15 cellular contexts compared by ENCODE assay signal in the genomic region with DNA sequence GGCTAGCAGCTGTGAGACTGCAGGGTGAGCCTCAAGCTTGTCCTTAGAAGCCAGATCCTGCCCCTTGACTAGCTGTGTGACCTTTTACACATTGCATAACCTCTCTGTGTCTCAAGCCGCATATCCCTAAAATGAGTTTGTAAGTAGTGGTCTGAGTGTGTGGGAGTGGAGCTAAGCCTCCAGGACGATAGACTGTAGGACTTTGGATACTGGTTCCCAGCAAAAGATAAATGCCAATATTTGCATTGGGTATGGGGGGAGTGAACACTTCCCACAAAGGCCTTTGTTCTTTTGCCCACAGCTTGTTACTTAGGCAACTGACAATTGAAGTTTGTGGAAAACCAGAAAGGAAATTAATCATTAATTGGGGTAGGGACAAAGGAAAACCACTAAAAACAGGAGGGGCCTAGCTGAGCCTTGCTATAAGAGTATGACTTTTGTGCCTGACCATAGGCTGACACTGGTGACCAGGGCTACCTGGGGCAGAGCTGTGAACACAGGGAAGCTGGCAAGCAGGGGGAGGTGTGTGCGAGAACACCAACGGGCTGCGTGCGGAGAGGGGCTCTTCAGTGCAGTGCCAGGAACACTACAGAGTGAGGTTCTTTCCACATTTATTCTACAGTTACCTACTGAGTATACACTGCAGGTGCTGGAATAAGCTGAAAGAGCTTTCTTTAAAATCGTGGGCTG.
DNase-seq lines count a peak whose midpoint lies in the region; ATAC-seq, FAIRE-seq and TF ChIP-seq lines count a peak whose summit lies in the region.
"Had no signal": no experiment of that assay in that cellular context is flagged by ENCODE, and none has a peak within 500 bp of the region (broad histone marks: within the 10 kb centered on the region; RNA-seq: fewer than 3 reads in every experiment).

No MANE protein-coding gene starts in this region.

- no peaks in the 10 kb centered on the region for H3K79me1 ChIP-seq in H9 (ENCODE audit: insufficient read depth, low read depth, low read length, poor library complexity, severe bottlenecking)

- H3K14ac ChIP-seq in H9 (ENCODE audit: insufficient read depth, low read length) = no peak overlapping the region

- no peak overlapping the region for H2BK5ac ChIP-seq in H9 (ENCODE audit: insufficient read length, low read length)

- no peak overlapping the region for H2BK15ac ChIP-seq in H9 (ENCODE audit: low read depth, low read length)

- H3K18ac ChIP-seq in H9 (ENCODE audit: insufficient read length, low read depth, low read length) = peak overlapping the region; percentile 51

- no peak overlapping the region for H3K4ac ChIP-seq in H9 (ENCODE audit: low read depth, low read length)

- H2BK120ac ChIP-seq in H9 (ENCODE audit: low read depth, low read length, poor library complexity, severe bottlenecking) = no peak overlapping the region

- in situ Hi-C loops in HepG2 (cut with HindIII; ENCODE audit: extremely low pct_ligation_motif_present, low pct_unique_long_range_greater_than_20kb) = no loop called here

- H3K4me3 ChIP-seq in BLaER1 (no peak overlapping the region), HepG2 (replicated peaks in 1 of 3; ENCODE audit: insufficient read depth in 1 of 3, low read depth in 2 of 3, low read length in 3 of 3) (peak overlapping the region in 2 of 3 experiments; percentile 15 to 39; a peak in 2 of 6 replicates)
- no peak overlapping the region for H3K4me3 ChIP-seq in naive thymus-derived CD4-positive, alpha-beta T cell (ENCODE audit: low read length)

- no peak overlapping the region for H4K8ac ChIP-seq in H9 (replicated peaks; ENCODE audit: insufficient read length, low read depth, low read length)

- no peaks in the 10 kb centered on the region for H3K23me2 ChIP-seq in H9 (ENCODE audit: insufficient read length, low read depth, low read length, poor library complexity, severe bottlenecking)

- TF ChIP-seq CTCF in H9 (conservative IDR thresholded peaks at IDR 0.05) (no peak), HepG2 (CRISPR knock-in tag; IDR thresholded peaks at IDR 0.05) (peak; percentile 38)

- peak overlapping the region; percentile 8; the same call in 1 of the 2 replicates for H3K4me2 ChIP-seq in BLaER1
- H3K4me2 ChIP-seq in H9 (ENCODE audit: insufficient read depth, insufficient read length, low read length) = no peak overlapping the region
- peak overlapping the region; percentile 75 for H3K4me2 ChIP-seq in HepG2 (ENCODE audit: low read depth, low read length)

- DNase-seq in H9 (no peak), NCI-H774 (lab: John Stamatoyannopoulos, UW) (peak; percentile 7), HepG2 (ENCODE audit: low spot score) (peak; percentile 99), SK-N-DZ (ENCODE audit: low spot score) (no peak), GM19238 (ENCODE audit: insufficient read length, low spot score) (no peak)
- DNase-seq in naive thymus-derived CD4-positive, alpha-beta T cell = no peak
- DNase-seq: activated CD4-positive, alpha-beta memory T cell treated with anti-CD3 and anti-CD28 coated beads for 36 hours; activated naive CD4-positive, alpha-beta T cell; DMS79 treated with DMSO at 0.1 percent for 48 hours; T-helper 17 cell had no signal

- no peak overlapping the region for H2BK12ac ChIP-seq in H9 (ENCODE audit: insufficient read length, low read depth, low read length)

- H3K56ac ChIP-seq in H9 (ENCODE audit: insufficient read length, low read depth, low read length) = no peak overlapping the region

- H3K27ac ChIP-seq in BLaER1 (no peak overlapping the region), H9 (ENCODE audit: insufficient read length, low read depth, low read length) (no peak overlapping the region), HepG2 (ENCODE audit: extremely low read length, insufficient read depth, low read length) (peak overlapping the region; percentile 94)
- H3K27ac ChIP-seq in naive thymus-derived CD4-positive, alpha-beta T cell (ENCODE audit: low read depth, low read length) = no peak overlapping the region
- H3K27ac ChIP-seq: epithelial cell of prostate had no signal

- no peaks in the 10 kb centered on the region for H3K36me3 Mint-ChIP-seq in H9 (ENCODE audit: insufficient read depth in 1 of 3, low read depth in 3 of 3)
- H3K36me3 Mint-ChIP-seq in naive thymus-derived CD4-positive, alpha-beta T cell = peaks cover 0 to under 1% (median 0%) of the 10 kb centered on the region in 5 donors
- H3K36me3 Mint-ChIP-seq: activated CD4-positive, alpha-beta memory T cell treated with anti-CD3 and anti-CD28 coated beads for 36 hours had no signal

- no peak overlapping the region; a peak in 2 of 5 replicates for H3K4me3 Mint-ChIP-seq in H9
- H3K4me3 Mint-ChIP-seq in naive thymus-derived CD4-positive, alpha-beta T cell = no peak overlapping the region
- H3K4me3 Mint-ChIP-seq: activated CD4-positive, alpha-beta memory T cell treated with anti-CD3 and anti-CD28 coated beads for 36 hours; T-helper 17 cell had no signal

- peak overlapping the region; percentile 37 to 90 (median 71); a peak in 6 of 7 replicates for H3K27ac Mint-ChIP-seq in H9
- no peak overlapping the region for H3K27ac Mint-ChIP-seq in naive thymus-derived CD4-positive, alpha-beta T cell
- H3K27ac Mint-ChIP-seq: activated CD4-positive, alpha-beta memory T cell treated with anti-CD3 and anti-CD28 coated beads for 36 hours; T-helper 17 cell had no signal

- no peak overlapping the region for H4K91ac ChIP-seq in H9 (ENCODE audit: insufficient read length, low read depth, low read length)

- POLR2A ChIA-PET in HepG2 (lab: Yijun Ruan, JAX) = interaction anchor here (0.7 to 1.9 kb wide), 7 partner anchors 12 to 103 kb away, joined by 3 to 12 read pairs (median 4); a partner anchor contains a TSS
- POLR2A ChIA-PET in naive thymus-derived CD4-positive, alpha-beta T cell (lab: Charles Lee) = no interaction called here

- TF ChIP-seq POLR2A in HepG2 (IDR thresholded peaks at IDR 0.05; ENCODE audit: insufficient read depth in 1 of 2, low read depth in 2 of 2, low read length in 2 of 2) = peak; percentile 84 to 91

- H3T11ph ChIP-seq in H9 (ENCODE audit: low read length) = no peak overlapping the region

- no peaks in the 10 kb centered on the region for H3K36me3 ChIP-seq in BLaER1
- H3K36me3 ChIP-seq in HepG2 (replicated peaks in 1 of 2; ENCODE audit: control insufficient read depth in 1 of 2, insufficient read depth in 2 of 2, low read length in 2 of 2) = no peaks in the 10 kb centered on the region
- H3K36me3 ChIP-seq in naive thymus-derived CD4-positive, alpha-beta T cell (ENCODE audit: control insufficient read depth in 2 of 3, insufficient read depth in 3 of 3, low read length in 3 of 3) = no peaks in the 10 kb centered on the region

- H3K4me1 Mint-ChIP-seq in H9 = peaks cover 43 to 48% of the 10 kb centered on the region in 2 experiments
- no peaks in the 10 kb centered on the region for H3K4me1 Mint-ChIP-seq in naive thymus-derived CD4-positive, alpha-beta T cell

- H3K9me3 ChIP-seq in BLaER1 (no peaks in the 10 kb centered on the region), H9 (ENCODE audit: control insufficient read depth, low read depth, low read length) (no peaks in the 10 kb centered on the region), HepG2 (ENCODE audit: low read length) (no peaks in the 10 kb centered on the region)
- no peaks in the 10 kb centered on the region for H3K9me3 ChIP-seq in naive thymus-derived CD4-positive, alpha-beta T cell (ENCODE audit: control insufficient read depth in 2 of 3, low read length in 3 of 3)

- H2AFZ ChIP-seq in H9 (ENCODE audit: low read length) = no peak overlapping the region
- H2AFZ ChIP-seq in HepG2 (ENCODE audit: low read length) = no peak overlapping the region

- H3K27me3 Mint-ChIP-seq in H9 (ENCODE audit: low read depth) = no peaks in the 10 kb centered on the region
- peaks cover 14 to 19% (median 17%) of the 10 kb centered on the region in 5 donors for H3K27me3 Mint-ChIP-seq in naive thymus-derived CD4-positive, alpha-beta T cell

- H4K20me1 ChIP-seq in BLaER1 (no peaks in the 10 kb centered on the region), H9 (ENCODE audit: control insufficient read depth, insufficient read depth, insufficient read length) (no peaks in the 10 kb centered on the region), HepG2 (ENCODE audit: insufficient read depth, low read length) (no peaks in the 10 kb centered on the region)

- H3K79me2 ChIP-seq in H9 (ENCODE audit: insufficient read depth, low read length) (no peaks in the 10 kb centered on the region), HepG2 (ENCODE audit: insufficient read depth, low read length) (no peaks in the 10 kb centered on the region)

- TF ChIP-seq EP300 in HepG2 (IDR thresholded peaks at IDR 0.05; ENCODE audit: low read depth in 2 of 2, low read length in 2 of 2) = peak; percentile 87 to 98; a peak in 3 of 4 replicates
- peak; percentile 95 for TF ChIP-seq EP300 in HepG2 (CRISPR knock-in tag; IDR thresholded peaks at IDR 0.05; ENCODE audit: borderline replicate concordance)

- H3K27me3 ChIP-seq in BLaER1 (no peaks in the 10 kb centered on the region), H9 (ENCODE audit: insufficient read depth, low read length) (no peaks in the 10 kb centered on the region), HepG2 (ENCODE audit: control insufficient read depth in 1 of 2, insufficient read depth in 2 of 2, low read length in 2 of 2) (no peaks in the 10 kb centered on the region)
- H3K27me3 ChIP-seq in naive thymus-derived CD4-positive, alpha-beta T cell (ENCODE audit: control insufficient read depth in 2 of 2, insufficient read depth in 2 of 2, low read length in 2 of 2) = peaks cover 0 to 3% of the 10 kb centered on the region in 2 donors

- H3K4me1 ChIP-seq in BLaER1 (peaks cover 8% of the 10 kb centered on the region), H9 (ENCODE audit: insufficient read depth, low read length) (peaks cover 2% of the 10 kb centered on the region), HepG2 (ENCODE audit: insufficient read depth, low read length) (peaks cover 67% of the 10 kb centered on the region)
- no peaks in the 10 kb centered on the region for H3K4me1 ChIP-seq in naive thymus-derived CD4-positive, alpha-beta T cell (ENCODE audit: control insufficient read depth in 2 of 2, insufficient read depth in 2 of 2, low read length in 2 of 2)

- H2BK20ac ChIP-seq in H9 (ENCODE audit: low read depth, low read length, poor library complexity, severe bottlenecking) = no peak overlapping the region

- H2AK5ac ChIP-seq in H9 (ENCODE audit: insufficient read length, low read length) = no peak overlapping the region

- H3K23ac ChIP-seq in H9 (ENCODE audit: insufficient read length, low read depth, low read length) = no peak overlapping the region

- H3K9ac ChIP-seq in BLaER1 = no peak overlapping the region
- H3K9ac ChIP-seq in H9 (ENCODE audit: extremely low read depth, insufficient read length, low read length) = no peak overlapping the region
- peak overlapping the region; percentile 79 for H3K9ac ChIP-seq in HepG2 (ENCODE audit: insufficient read depth, low read depth, low read length)

- no CpG with 5 or more reads among the region's 7 CpGs for WGBS in H9 (ENCODE audit: extremely low coverage, insufficient read length, low lambda C conversion rate)
- 0% methylated on average over 7 of the region's 7 CpGs for WGBS in HepG2 (ENCODE audit: low lambda C conversion rate)

- CTCF ChIA-PET in HepG2 (lab: Yijun Ruan, JAX; ENCODE audit: low intra/inter-chr PET ratio, low total read pairs) = no interaction called here
- CTCF ChIA-PET in naive thymus-derived CD4-positive, alpha-beta T cell (lab: Charles Lee) = no interaction called here

- no TSS peak for BruUV-seq in HepG2 (replicated peaks; lab: Mats Ljungman, UMichigan)

- peaks cover 0 to 3% of the 10 kb centered on the region in 2 experiments; a peak in 1 of 5 replicates for H3K9me3 Mint-ChIP-seq in H9
- peaks cover 0 to 9% (median under 1%) of the 10 kb centered on the region in 11 donors for H3K9me3 Mint-ChIP-seq in naive thymus-derived CD4-positive, alpha-beta T cell
- H3K9me3 Mint-ChIP-seq: activated CD4-positive, alpha-beta memory T cell treated with anti-CD3 and anti-CD28 coated beads for 36 hours had no signal

- no peak for TF ChIP-seq RAD21 in HepG2 (CRISPR knock-in tag; IDR thresholded peaks at IDR 0.05)

- peak; percentile 95 for FAIRE-seq in HepG2 (lab: Jason Lieb, UNC)
- FAIRE-seq: A204.1 had no signal

- intact Hi-C loops in HepG2 (cut with micrococcal nuclease; ENCODE audit: unreplicated experiment) = loop anchor here (10.0 kb wide), 1 partner anchor 54 kb away; no protein-coding TSS in a partner anchor
- intact Hi-C loops in naive thymus-derived CD4-positive, alpha-beta T cell (cut with micrococcal nuclease) = no loop called here

- H4K5ac ChIP-seq in H9 (ENCODE audit: insufficient read length, low read depth, low read length) = no peak overlapping the region

- ATAC-seq in HepG2 = peak; percentile 98
- ATAC-seq in GM18519 (IDR thresholded peaks at IDR 0.05; ENCODE audit: low FRiP score, unreplicated experiment) = no peak
- no peak for ATAC-seq in naive thymus-derived CD4-positive, alpha-beta T cell
- ATAC-seq: Panc1, T-helper 17 cell had no signal

Comparison
In these comparisons a context has a peak if more than half of its experiments do, and no peak if none do; other contexts are left out.
1. H3K4me3 ChIP-seq: peak in HepG2 (2 of 3); none in BLaER1 (single experiment) and naive thymus-derived CD4-positive, alpha-beta T cell (single experiment).
2. DNase-seq: peak in NCI-H774 (single experiment) and HepG2 (single experiment); none in H9 (single experiment), SK-N-DZ (single experiment), GM19238 (single experiment) and naive thymus-derived CD4-positive, alpha-beta T cell (0 of 9).
3. H3K27ac Mint-ChIP-seq: peak in H9 (3 of 3); none in naive thymus-derived CD4-positive, alpha-beta T cell (0 of 9).